In genomic region chr13:30373727-30374126, GRCh38 we compare ENCODE assay signal across 9 cellular contexts. TPM values are rescaled to one million over a fixed set of nuclear protein-coding genes. Genes with fewer than 3 reads are reported as not detected.
A peak's percentile ranks its signal among the peaks of the same experiment; 100 is the strongest.
DNase-seq lines count a peak whose midpoint lies in the region; ATAC-seq and TF ChIP-seq lines count a peak whose summit lies in the region.
"Had no signal": no experiment of that assay in that cellular context is flagged by ENCODE, and none has a peak within 500 bp of the region (broad histone marks: within the 10 kb centered on the region; RNA-seq: fewer than 3 reads in every experiment).

No MANE protein-coding gene starts in this region.

- H3K36me3 Mint-ChIP-seq in activated T-helper 1 cell treated with anti-CD3 and anti-CD28 coated beads, Interleukin-12 subunit alpha, Interleukin-12 subunit beta, Interleukin-2, Interleukin-4 antibody, amounts not matched to agents 30 ng/mL and 10 ng/mL and 1 ng/mL, durations not matched to agents 14 hours and 24 hours and 36 hours (ENCODE audit: low read depth) = peaks cover 23% of the 10 kb centered on the region

- no peak for TF ChIP-seq CTCF in dorsolateral prefrontal cortex (IDR thresholded peaks at IDR 0.05 in 54 of 56, conservative IDR thresholded peaks at IDR 0.05 in 2 of 56; ENCODE audit: low read depth in 1 of 56, partially characterized antibody in 56 of 56)

- peak; percentile 41 for DNase-seq in activated T-helper 1 cell treated with anti-CD3 and anti-CD28 coated beads, Interleukin-12 subunit alpha, Interleukin-12 subunit beta, Interleukin-2, Interleukin-4 antibody, amounts not matched to agents 30 ng/mL and 10 ng/mL and 1 ng/mL, durations not matched to agents 14 hours and 24 hours and 36 hours (ENCODE audit: low spot score)
- DNase-seq in stimulated activated CD8-positive, alpha-beta memory T cell treated with anti-CD3 and anti-CD28 coated beads, Interleukin-4, amount 100 ng/mL, for 48 hours = peak; percentile 66
- DNase-seq in dedifferentiated amniotic fluid mesenchymal stem cell (ENCODE audit: extremely low spot score) (no peak), NCI-H1436 (lab: John Stamatoyannopoulos, UW) (no peak), dorsolateral prefrontal cortex (no peak)

- H3K4me3 ChIP-seq in dorsolateral prefrontal cortex = no peak overlapping the region

- no peak overlapping the region for H3K27ac ChIP-seq in dorsolateral prefrontal cortex

- intact Hi-C loops in activated T-helper 1 cell treated with anti-CD3 and anti-CD28 coated beads, Interleukin-12 subunit alpha, Interleukin-12 subunit beta, Interleukin-2, Interleukin-4 antibody, amounts not matched to agents 30 ng/mL and 10 ng/mL and 1 ng/mL, durations not matched to agents 14 hours and 24 hours and 36 hours (cut with micrococcal nuclease) = loop anchor here (2.0 to 10.0 kb wide), 7 partner anchors 67 to 779 kb away; partner anchors contain the start of genes KATNAL1 and SLC7A1
- intact Hi-C loops in dorsolateral prefrontal cortex (cut with DNase I) = no loop called here

- H3K27me3 ChIP-seq in dorsolateral prefrontal cortex = no peaks in the 10 kb centered on the region

- no peaks in the 10 kb centered on the region for H3K9me3 Mint-ChIP-seq in activated T-helper 1 cell treated with anti-CD3 and anti-CD28 coated beads, Interleukin-12 subunit alpha, Interleukin-12 subunit beta, Interleukin-2, Interleukin-4 antibody, amounts not matched to agents 30 ng/mL and 10 ng/mL and 1 ng/mL, durations not matched to agents 14 hours and 24 hours and 36 hours

- H3K27ac Mint-ChIP-seq in activated T-helper 1 cell treated with anti-CD3 and anti-CD28 coated beads, Interleukin-12 subunit alpha, Interleukin-12 subunit beta, Interleukin-2, Interleukin-4 antibody, amounts not matched to agents 30 ng/mL and 10 ng/mL and 1 ng/mL, durations not matched to agents 14 hours and 24 hours and 36 hours = peak overlapping the region; percentile 91

- peak overlapping the region; percentile 72 for H3K4me3 Mint-ChIP-seq in activated T-helper 1 cell treated with anti-CD3 and anti-CD28 coated beads, Interleukin-12 subunit alpha, Interleukin-12 subunit beta, Interleukin-2, Interleukin-4 antibody, amounts not matched to agents 30 ng/mL and 10 ng/mL and 1 ng/mL, durations not matched to agents 14 hours and 24 hours and 36 hours

- peak; percentile 22 for ATAC-seq in GM18907 (IDR thresholded peaks at IDR 0.05; ENCODE audit: unreplicated experiment)
- ATAC-seq in HG03565 (IDR thresholded peaks at IDR 0.05; ENCODE audit: unreplicated experiment) = peak; percentile 18

- peaks cover 96% of the 10 kb centered on the region for H3K4me1 Mint-ChIP-seq in activated T-helper 1 cell treated with anti-CD3 and anti-CD28 coated beads, Interleukin-12 subunit alpha, Interleukin-12 subunit beta, Interleukin-2, Interleukin-4 antibody, amounts not matched to agents 30 ng/mL and 10 ng/mL and 1 ng/mL, durations not matched to agents 14 hours and 24 hours and 36 hours (ENCODE audit: low read depth)

- H3K27me3 Mint-ChIP-seq in activated T-helper 1 cell treated with anti-CD3 and anti-CD28 coated beads, Interleukin-12 subunit alpha, Interleukin-12 subunit beta, Interleukin-2, Interleukin-4 antibody, amounts not matched to agents 30 ng/mL and 10 ng/mL and 1 ng/mL, durations not matched to agents 14 hours and 24 hours and 36 hours (ENCODE audit: insufficient read depth) = no peaks in the 10 kb centered on the region

RNA-seq across cellular contexts. Expression of gene UBE2L5, which starts 48.6 kb away (rescaled TPM):
- total RNA-seq in activated T-helper 1 cell treated with anti-CD3 and anti-CD28 coated beads, Interleukin-12 subunit alpha, Interleukin-12 subunit beta, Interleukin-2, Interleukin-4 antibody, amounts not matched to agents 30 ng/mL and 10 ng/mL and 1 ng/mL, durations not matched to agents 14 hours and 24 hours and 36 hours = not detected in 2 replicates
- 1 to 10 TPM in 36 of 120 experiments, under 1 TPM in 66, not detected in 18; 0.22 to 2.8 (median 0.73) TPM for total RNA-seq in dorsolateral prefrontal cortex
- total RNA-seq: liver, NCI-H460 had no signal

Comparison
In these comparisons a context has a peak if more than half of its experiments do, and no peak if none do; other contexts are left out.
1. DNase-seq: peak in activated T-helper 1 cell treated with anti-CD3 and anti-CD28 coated beads, Interleukin-12 subunit alpha, Interleukin-12 subunit beta, Interleukin-2, Interleukin-4 antibody, amounts not matched to agents 30 ng/mL and 10 ng/mL and 1 ng/mL, durations not matched to agents 14 hours and 24 hours and 36 hours (single experiment) and stimulated activated CD8-positive, alpha-beta memory T cell treated with anti-CD3 and anti-CD28 coated beads, Interleukin-4, amount 100 ng/mL, for 48 hours (single experiment); none in dedifferentiated amniotic fluid mesenchymal stem cell (single experiment), NCI-H1436 (single experiment) and dorsolateral prefrontal cortex (0 of 10).